8 cellular contexts compared by ENCODE assay signal in genomic region chr4:87220094-87220831, GRCh38. TPM values are rescaled to one million over a fixed set of nuclear protein-coding genes. Genes with fewer than 3 reads are reported as not detected.
DNase-seq lines count a peak whose midpoint lies in the region; TF ChIP-seq lines count a peak whose summit lies in the region.

KLHL8 (minus strand) TSS chr4:87220618; CDS start chr4:87195539, 25,079 bp downstream.

- no peaks in the 10 kb centered on the region for H3K36me3 ChIP-seq in SU-DHL-6 (ENCODE audit: low read length)
- H3K36me3 ChIP-seq in cardiac muscle cell, result no peaks in the 10 kb centered on the region
- no peaks in the 10 kb centered on the region for H3K36me3 ChIP-seq in trophoblast cell (ENCODE audit: control insufficient read depth in 1 of 2, insufficient read depth in 2 of 2, low read length in 2 of 2)
- H3K36me3 ChIP-seq in transverse colon, result no peaks in the 10 kb centered on the region

- H3K27ac ChIP-seq in SU-DHL-6 (ENCODE audit: low read depth, low read length) (peak within 1 kb of the TSS; percentile 74), cardiac muscle cell (peak within 1 kb of the TSS; percentile 87), trophoblast cell (ENCODE audit: low read depth, low read length) (peak within 1 kb of the TSS; percentile 37), transverse colon (peak within 1 kb of the TSS; percentile 92 to 96 (median 95))

- in situ Hi-C loops in transverse colon (cut with MboI; ENCODE audit: low pct_ligation_motif_present in 1 of 4, low pct_unique_long_range_greater_than_20kb in 1 of 4, low sequenced_read_pairs in 3 of 4), result no loop called here

- H3K4me2 ChIP-seq in SU-DHL-6 (ENCODE audit: low read depth, low read length, poor library complexity, severe bottlenecking) (peak within 1 kb of the TSS; percentile 83), trophoblast cell (ENCODE audit: low read length) (peak within 1 kb of the TSS; percentile 87)

- H3K9me2 ChIP-seq in SU-DHL-6 (replicated peaks; ENCODE audit: insufficient read depth, low read length), result no peaks in the 10 kb centered on the region

- peak within 1 kb of the TSS; percentile 22 for H3K14ac ChIP-seq in trophoblast cell (ENCODE audit: low read length)

- H2AFZ ChIP-seq in SU-DHL-6 (ENCODE audit: low read depth, low read length, severe bottlenecking), result peak within 1 kb of the TSS; percentile 93
- H2AFZ ChIP-seq in trophoblast cell (ENCODE audit: insufficient read depth, low read length, poor library complexity), result peak within 1 kb of the TSS; percentile 59

- no peak within 1 kb of the TSS for H2AK5ac ChIP-seq in trophoblast cell (ENCODE audit: low read length)

- peak within 1 kb of the TSS; percentile 39 for H2BK120ac ChIP-seq in trophoblast cell (ENCODE audit: insufficient read depth, low read length, poor library complexity)

- no peaks in the 10 kb centered on the region for H3K4me1 ChIP-seq in cardiac muscle cell (ENCODE audit: low read depth)
- peaks cover 0 to 2% of the 10 kb centered on the region in 2 experiments for H3K4me1 ChIP-seq in trophoblast cell (ENCODE audit: control insufficient read depth in 1 of 2, insufficient read depth in 2 of 2, low read length in 2 of 2)
- H3K4me1 ChIP-seq in transverse colon, result peaks cover 0 to 16% (median 10%) of the 10 kb centered on the region in 4 donors

- H3K4me3 ChIP-seq in HFF-Myc (replicated peaks; ENCODE audit: low read depth, low read length), result peak within 1 kb of the TSS; percentile 98
- H3K4me3 ChIP-seq in SU-DHL-6 (ENCODE audit: insufficient read depth, low read length, poor library complexity, severe bottlenecking), result peak within 1 kb of the TSS; percentile 92
- H3K4me3 ChIP-seq in cardiac muscle cell, result peak within 1 kb of the TSS; percentile 76
- peak within 1 kb of the TSS; percentile 92 for H3K4me3 ChIP-seq in trophoblast cell (ENCODE audit: low read depth, low read length)
- H3K4me3 ChIP-seq in transverse colon, result peak within 1 kb of the TSS; percentile 63 to 99 (median 78)

- intact Hi-C loops in transverse colon (cut with DNase I; ENCODE audit: low total_unique reads), result no loop called here

- peak within 1 kb of the TSS; percentile 47 for H4K8ac ChIP-seq in trophoblast cell (ENCODE audit: low read depth, low read length)

- no peak for TF ChIP-seq EP300 in transverse colon (IDR thresholded peaks at IDR 0.05; ENCODE audit: low read depth)

- peak within 1 kb of the TSS; percentile 90 for H3K9ac ChIP-seq in SU-DHL-6 (ENCODE audit: low read length)
- peak within 1 kb of the TSS; percentile 70 for H3K9ac ChIP-seq in trophoblast cell (ENCODE audit: low read length)

- WGBS in trophoblast cell (ENCODE audit: extremely low coverage, insufficient coverage, insufficient read length), result no CpG with 5 or more reads among the region's 70 CpGs
- WGBS in transverse colon (ENCODE audit: low coverage in 1 of 2), 2 donors, result 1% methylated on average over 44 of the region's 70 CpGs; no CpG with 5 or more reads in 1 of the 2 donors

- peak within 1 kb of the TSS; percentile 12 for H3K18ac ChIP-seq in trophoblast cell (ENCODE audit: low read length)

- H3K9me3 ChIP-seq in SU-DHL-6 (ENCODE audit: insufficient read depth, low read length) (no peaks in the 10 kb centered on the region), cardiac muscle cell (ENCODE audit: low read depth) (no peaks in the 10 kb centered on the region), trophoblast cell (ENCODE audit: insufficient read depth, low read depth, low read length) (no peaks in the 10 kb centered on the region), transverse colon (no peaks in the 10 kb centered on the region)

- H3K23ac ChIP-seq in trophoblast cell (ENCODE audit: low read length), result no peak within 1 kb of the TSS

- TF ChIP-seq POLR2A in GM10847 (IDR thresholded peaks at IDR 0.05; ENCODE audit: extremely low read depth, insufficient read length) (peak; percentile 90), transverse colon (IDR thresholded peaks at IDR 0.05) (peak; percentile 73)

- TF ChIP-seq CTCF in HFF-Myc (IDR thresholded peaks at IDR 0.05; ENCODE audit: low read depth, low read length, missing control alignments), result no peak
- no peak for TF ChIP-seq CTCF in SU-DHL-6 (IDR thresholded peaks at IDR 0.05; ENCODE audit: insufficient read depth, low read length, poor library complexity, severe bottlenecking)
- TF ChIP-seq CTCF in cardiac muscle cell (IDR thresholded peaks at IDR 0.05; ENCODE audit: low read depth, low read length), result peak; percentile 1
- no peak for TF ChIP-seq CTCF in transverse colon (IDR thresholded peaks at IDR 0.05)

- peak within 1 kb of the TSS; percentile 37 for H4K12ac ChIP-seq in trophoblast cell (ENCODE audit: low read depth, low read length)

- no peaks in the 10 kb centered on the region for H3K27me3 ChIP-seq in SU-DHL-6 (ENCODE audit: low read length)
- H3K27me3 ChIP-seq in cardiac muscle cell, result no peaks in the 10 kb centered on the region
- no peaks in the 10 kb centered on the region for H3K27me3 ChIP-seq in trophoblast cell (ENCODE audit: insufficient read depth, low read length)
- no peaks in the 10 kb centered on the region for H3K27me3 ChIP-seq in transverse colon

- peak within 1 kb of the TSS; percentile 11 for H2BK5ac ChIP-seq in trophoblast cell (ENCODE audit: low read depth, low read length, poor library complexity)

- peak within 1 kb of the TSS; percentile 3 for H2BK12ac ChIP-seq in trophoblast cell (ENCODE audit: low read length)

- no peak within 1 kb of the TSS for H3K4ac ChIP-seq in trophoblast cell (ENCODE audit: low read depth, low read length)

- H3F3A ChIP-seq in SU-DHL-6 (ENCODE audit: insufficient read depth), result no peaks in the 10 kb centered on the region

- DNase-seq in HFF-Myc (ENCODE audit: extremely low read depth, low read depth), result peak; percentile 25
- peak; percentile 81 for DNase-seq in MV-4-11 (lab: John Stamatoyannopoulos, UW)
- peak; percentile 75 for DNase-seq in activated naive CD8-positive, alpha-beta T cell treated with anti-CD3 and anti-CD28 coated beads, Interleukin-2, amount 50 U/mL, for 16 hours (ENCODE audit: low read depth, low spot score)
- DNase-seq in cardiac muscle cell (ENCODE audit: low read depth in 1 of 2, low spot score in 1 of 2), result peak; percentile 90 to 93
- DNase-seq in trophoblast cell, result peak; percentile 88 to 93
- peak; percentile 90 for DNase-seq in transverse colon

- peaks cover 4% of the 10 kb centered on the region for H3K79me1 ChIP-seq in trophoblast cell (ENCODE audit: low read length)

- H3K79me2 ChIP-seq in SU-DHL-6 (ENCODE audit: insufficient read depth, low read length), result peaks cover 31% of the 10 kb centered on the region
- H3K79me2 ChIP-seq in trophoblast cell (ENCODE audit: control insufficient read depth, insufficient read depth, low read length, poor library complexity), result peaks cover 3% of the 10 kb centered on the region

- no peaks in the 10 kb centered on the region for H4K20me1 ChIP-seq in SU-DHL-6 (ENCODE audit: low read depth, low read length)

- H4K91ac ChIP-seq in trophoblast cell (ENCODE audit: low read depth, low read length), result peak within 1 kb of the TSS; percentile 30

RNA-seq across cellular contexts. Expression of gene KLHL8, which starts in this region (rescaled TPM):
- 3.8 and 8.0 TPM in 2 replicates for total RNA-seq in cardiac muscle cell
- polyA plus RNA-seq in cardiac muscle cell, result 5.4 and 12.9 TPM in 2 replicates
- polyA plus RNA-seq in trophoblast cell (2013), result 11.0 and 11.2 TPM in 2 replicates
- 10 to 100 TPM in 3 of 4 donors, 1 to 10 TPM in 1; 9.4 to 18.7 (median 13.6) TPM for total RNA-seq in transverse colon

Comparison
In these comparisons a context has a peak if more than half of its experiments do, and no peak if none do; other contexts are left out.
1. Peak in every context shown above with its lines: DNase-seq, H3K4me3 ChIP-seq and H3K27ac ChIP-seq.
2. DNase-seq: peak in every context shown above with its lines; median percentile 92 in cardiac muscle cell; 90 in trophoblast cell; 90 in transverse colon; 81 in MV-4-11; 75 in activated naive CD8-positive, alpha-beta T cell treated with anti-CD3 and anti-CD28 coated beads, Interleukin-2, amount 50 U/mL, for 16 hours; 25 in HFF-Myc.
3. H3K27ac ChIP-seq: peak in every context shown above with its lines; median percentile 95 in transverse colon; 87 in cardiac muscle cell; 74 in SU-DHL-6; 37 in trophoblast cell.